Comparison of ENCODE assay signal across 17 cellular contexts in genomic region chr11:83713701-83714100, GRCh38.
DNase-seq lines count a peak whose midpoint lies in the region; ATAC-seq, FAIRE-seq and TF ChIP-seq lines count a peak whose summit lies in the region.
"Had no signal": no experiment of that assay in that cellular context is flagged by ENCODE, and none has a peak within 500 bp of the region (broad histone marks: within the 10 kb centered on the region; RNA-seq: fewer than 3 reads in every experiment).

No MANE protein-coding gene starts in this region.

- H2BK15ac ChIP-seq in mesenchymal stem cell (ENCODE audit: low read depth, poor library complexity, severe bottlenecking), result no peak overlapping the region

- no peaks in the 10 kb centered on the region for H3K79me2 ChIP-seq in HepG2 (ENCODE audit: insufficient read depth, low read length)

- no peak overlapping the region for H3K27ac Mint-ChIP-seq in endothelial cell (ENCODE audit: unreplicated experiment)
- H3K27ac Mint-ChIP-seq: activated naive CD4-positive, alpha-beta T cell treated with anti-CD3 and anti-CD28 coated beads, Interleukin-2, amount 50 U/mL, for 24 hours; stimulated activated naive CD8-positive, alpha-beta T cell treated with anti-CD3 and anti-CD28 coated beads, Interleukin-15, amount 100 ng/mL, for 72 hours; T-helper 1 cell treated with Interleukin-12 subunit alpha and Interleukin-12 subunit beta and Interleukin-4 antibody, amounts not matched to agents 30 μg/mL and 1 μg/mL, for 36 hours had no signal

- no peak overlapping the region for H3K4me3 Mint-ChIP-seq in endothelial cell (ENCODE audit: unreplicated experiment)
- H3K4me3 Mint-ChIP-seq: activated naive CD4-positive, alpha-beta T cell treated with anti-CD3 and anti-CD28 coated beads, Interleukin-2, amount 50 U/mL, for 24 hours; stimulated activated naive CD8-positive, alpha-beta T cell treated with anti-CD3 and anti-CD28 coated beads, Interleukin-15, amount 100 ng/mL, for 72 hours; T-helper 1 cell treated with Interleukin-12 subunit alpha and Interleukin-12 subunit beta and Interleukin-4 antibody, amounts not matched to agents 30 μg/mL and 1 μg/mL, for 36 hours had no signal

- POLR2A ChIA-PET in HepG2 (lab: Yijun Ruan, JAX), result no interaction called here

- peaks cover 0 to 32% (median 2%) of the 10 kb centered on the region in 4 donors for H3K4me1 ChIP-seq in right lobe of liver
- H3K4me1 ChIP-seq in HepG2 (ENCODE audit: insufficient read depth, low read length), result peaks cover 7% of the 10 kb centered on the region; the same call in 1 of the 2 replicates
- H3K4me1 ChIP-seq in mesenchymal stem cell (ENCODE audit: control insufficient read depth, insufficient read depth, low read depth, low read length), result no peaks in the 10 kb centered on the region
- H3K4me1 ChIP-seq: spleen had no signal

- no peaks in the 10 kb centered on the region for H3K9me3 Mint-ChIP-seq in endothelial cell (ENCODE audit: unreplicated experiment)
- H3K9me3 Mint-ChIP-seq: activated naive CD4-positive, alpha-beta T cell treated with anti-CD3 and anti-CD28 coated beads, Interleukin-2, amount 50 U/mL, for 24 hours; stimulated activated naive CD8-positive, alpha-beta T cell treated with anti-CD3 and anti-CD28 coated beads, Interleukin-15, amount 100 ng/mL, for 72 hours; T-helper 1 cell treated with Interleukin-12 subunit alpha and Interleukin-12 subunit beta and Interleukin-4 antibody, amounts not matched to agents 30 μg/mL and 1 μg/mL, for 36 hours had no signal

- H3K79me1 ChIP-seq in mesenchymal stem cell (replicated peaks; ENCODE audit: low read length, poor library complexity, severe bottlenecking), result no peaks in the 10 kb centered on the region

- in situ Hi-C loops in HepG2 (cut with HindIII; ENCODE audit: extremely low pct_ligation_motif_present, low pct_unique_long_range_greater_than_20kb), result loop anchor here (10.0 kb wide), 1 partner anchor 419 kb away; no protein-coding TSS in a partner anchor

- no peak overlapping the region for H2BK12ac ChIP-seq in mesenchymal stem cell (ENCODE audit: low read length in 2 of 2)

- no peaks in the 10 kb centered on the region for H3K27me3 ChIP-seq in right lobe of liver
- H3K27me3 ChIP-seq in HepG2 (ENCODE audit: control insufficient read depth in 1 of 2, insufficient read depth in 2 of 2, low read length in 2 of 2), result no peaks in the 10 kb centered on the region
- no peaks in the 10 kb centered on the region for H3K27me3 ChIP-seq in bronchial epithelial cell (ENCODE audit: control insufficient read depth, insufficient read depth, low read length)
- no peaks in the 10 kb centered on the region for H3K27me3 ChIP-seq in mesenchymal stem cell (ENCODE audit: control insufficient read depth in 1 of 2, insufficient read depth in 1 of 2, low read length in 2 of 2)
- H3K27me3 ChIP-seq: spleen had no signal

- no peak overlapping the region for H3K4ac ChIP-seq in mesenchymal stem cell (ENCODE audit: low read depth in 1 of 2, low read length in 2 of 2)

- no peak overlapping the region for H2BK5ac ChIP-seq in mesenchymal stem cell (ENCODE audit: low read depth, low read length, poor library complexity, severe bottlenecking)

- no peaks in the 10 kb centered on the region for H3K9me3 ChIP-seq in right lobe of liver
- H3K9me3 ChIP-seq in HepG2 (ENCODE audit: low read length), result no peaks in the 10 kb centered on the region
- H3K9me3 ChIP-seq in mesenchymal stem cell (ENCODE audit: control insufficient read depth, low read length), result no peaks in the 10 kb centered on the region
- H3K9me3 ChIP-seq: spleen had no signal

- H4K20me1 ChIP-seq in HepG2 (ENCODE audit: insufficient read depth, low read length), result no peaks in the 10 kb centered on the region

- H3K9ac ChIP-seq in HepG2 (ENCODE audit: insufficient read depth, low read depth, low read length) (no peak overlapping the region), mesenchymal stem cell (ENCODE audit: low read length) (no peak overlapping the region)

- FAIRE-seq in HepG2 (lab: Jason Lieb, UNC), result no peak
- FAIRE-seq in bronchial epithelial cell (lab: Jason Lieb, UNC), result no peak
- FAIRE-seq: colon had no signal

- no peaks in the 10 kb centered on the region for H3K4me1 Mint-ChIP-seq in endothelial cell (ENCODE audit: unreplicated experiment)
- H3K4me1 Mint-ChIP-seq: activated naive CD4-positive, alpha-beta T cell treated with anti-CD3 and anti-CD28 coated beads, Interleukin-2, amount 50 U/mL, for 24 hours; stimulated activated naive CD8-positive, alpha-beta T cell treated with anti-CD3 and anti-CD28 coated beads, Interleukin-15, amount 100 ng/mL, for 72 hours had no signal

- no peak overlapping the region for H2BK120ac ChIP-seq in mesenchymal stem cell (ENCODE audit: low read depth, low read length)

- no peak for TF ChIP-seq CTCF in right lobe of liver (IDR thresholded peaks at IDR 0.05)
- TF ChIP-seq CTCF in HepG2 (CRISPR knock-in tag; IDR thresholded peaks at IDR 0.05), result no peak
- TF ChIP-seq CTCF in bronchial epithelial cell (IDR thresholded peaks at IDR 0.05; ENCODE audit: insufficient read depth, low read length, severe bottlenecking), result no peak
- no peak for TF ChIP-seq CTCF in endothelial cell (IDR thresholded peaks at IDR 0.05; ENCODE audit: unreplicated experiment)

- H2AK5ac ChIP-seq in mesenchymal stem cell (ENCODE audit: low read length, severe bottlenecking), result no peak overlapping the region

- H2AFZ ChIP-seq in HepG2 (ENCODE audit: low read length) (no peak overlapping the region), mesenchymal stem cell (ENCODE audit: low read depth, low read length) (no peak overlapping the region)

- H3K23ac ChIP-seq in mesenchymal stem cell (ENCODE audit: low read length in 2 of 2), result no peak overlapping the region

- no peaks in the 10 kb centered on the region for H3K36me3 ChIP-seq in right lobe of liver
- H3K36me3 ChIP-seq in HepG2 (replicated peaks in 1 of 2; ENCODE audit: control insufficient read depth in 1 of 2, insufficient read depth in 2 of 2, low read length in 2 of 2), result no peaks in the 10 kb centered on the region
- no peaks in the 10 kb centered on the region for H3K36me3 ChIP-seq in bronchial epithelial cell (ENCODE audit: control insufficient read depth, insufficient read depth, low read length)
- H3K36me3 ChIP-seq in mesenchymal stem cell (ENCODE audit: control insufficient read depth in 1 of 2, insufficient read depth in 2 of 2, low read depth in 1 of 2, low read length in 2 of 2), result no peaks in the 10 kb centered on the region
- H3K36me3 ChIP-seq: spleen had no signal

- 41% methylated on average over 2 of the region's 2 CpGs for WGBS in right lobe of liver (ENCODE audit: insufficient coverage, low coverage, low lambda C conversion rate, missing lambda C conversion rate)
- WGBS in HepG2 (ENCODE audit: low lambda C conversion rate), result 38% methylated on average over 2 of the region's 2 CpGs
- 93% methylated on average over 2 of the region's 2 CpGs for WGBS in mesenchymal stem cell

- TF ChIP-seq RAD21 in HepG2 (CRISPR knock-in tag; IDR thresholded peaks at IDR 0.05), result no peak

- TF ChIP-seq EP300 in HepG2 (IDR thresholded peaks at IDR 0.05; ENCODE audit: low read depth in 2 of 2, low read length in 2 of 2) (no peak), HepG2 (CRISPR knock-in tag; IDR thresholded peaks at IDR 0.05; ENCODE audit: borderline replicate concordance) (no peak)

- H4K8ac ChIP-seq in mesenchymal stem cell (ENCODE audit: low read length), result no peak overlapping the region

- CTCF ChIA-PET in HepG2 (lab: Yijun Ruan, JAX; ENCODE audit: low intra/inter-chr PET ratio, low total read pairs), result no interaction called here

- TF ChIP-seq POLR2A in right lobe of liver (IDR thresholded peaks at IDR 0.05) (no peak), HepG2 (IDR thresholded peaks at IDR 0.05; ENCODE audit: insufficient read depth in 1 of 2, low read depth in 2 of 2, low read length in 2 of 2) (no peak)

- DNase-seq in right lobe of liver (peak in 2 of 3 donors; percentile 31 to 58), HepG2 (ENCODE audit: low spot score) (no peak), bronchial epithelial cell (ENCODE audit: low read depth) (peak; percentile 17), mesenchymal stem cell (peak; percentile 30), NCI-H2029 (lab: John Stamatoyannopoulos, UW) (no peak), T1000 (lab: John Stamatoyannopoulos, UW) (no peak), endothelial cell (ENCODE audit: low spot score) (no peak), Kasumi-1 (lab: John Stamatoyannopoulos, UW) (no peak)
- DNase-seq: activated CD4-positive, alpha-beta T cell treated with anti-CD3 and anti-CD28 coated beads for 1 hour; HCEC 1CT; NCI-H1436 treated with DMSO at 0.1 percent for 48 hours; NCI-H82; spleen; stimulated activated naive CD8-positive, alpha-beta T cell treated with anti-CD3 and anti-CD28 coated beads, Interleukin-15, amount 100 ng/mL, for 72 hours had no signal

- no peaks in the 10 kb centered on the region for H3K36me3 Mint-ChIP-seq in endothelial cell (ENCODE audit: low read depth, unreplicated experiment)
- H3K36me3 Mint-ChIP-seq: activated naive CD4-positive, alpha-beta T cell treated with anti-CD3 and anti-CD28 coated beads, Interleukin-2, amount 50 U/mL, for 24 hours had no signal

- no peak overlapping the region for H4K91ac ChIP-seq in mesenchymal stem cell (ENCODE audit: low read length)

- H3K18ac ChIP-seq in mesenchymal stem cell (ENCODE audit: low read depth in 1 of 2, low read length in 2 of 2), result no peak overlapping the region

- BruUV-seq in HepG2 (replicated peaks; lab: Mats Ljungman, UMichigan), result no TSS peak

- H3K27ac ChIP-seq in right lobe of liver (no peak overlapping the region), HepG2 (ENCODE audit: extremely low read length, insufficient read depth, low read length) (no peak overlapping the region), mesenchymal stem cell (ENCODE audit: low read length, poor library complexity, severe bottlenecking) (no peak overlapping the region)
- H3K27ac ChIP-seq: spleen had no signal

- intact Hi-C loops in right lobe of liver (cut with DNase I) (no loop called here), HepG2 (cut with micrococcal nuclease; ENCODE audit: unreplicated experiment) (no loop called here)

- H3K27me3 Mint-ChIP-seq in endothelial cell (ENCODE audit: unreplicated experiment), result no peaks in the 10 kb centered on the region
- H3K27me3 Mint-ChIP-seq: activated naive CD4-positive, alpha-beta T cell treated with anti-CD3 and anti-CD28 coated beads, Interleukin-2, amount 50 U/mL, for 24 hours; stimulated activated naive CD8-positive, alpha-beta T cell treated with anti-CD3 and anti-CD28 coated beads, Interleukin-15, amount 100 ng/mL, for 72 hours had no signal

- H3K4me3 ChIP-seq in right lobe of liver (no peak overlapping the region), HepG2 (replicated peaks in 1 of 3; ENCODE audit: insufficient read depth in 1 of 3, low read depth in 2 of 3, low read length in 3 of 3) (no peak overlapping the region), bronchial epithelial cell (ENCODE audit: low read depth, low read length) (no peak overlapping the region), mesenchymal stem cell (ENCODE audit: insufficient read depth in 1 of 2, low read depth in 1 of 2, low read length in 2 of 2) (no peak overlapping the region)
- H3K4me3 ChIP-seq: spleen had no signal

- ATAC-seq in right lobe of liver (peak; percentile 42 to 71 (median 53)), HepG2 (no peak)
- ATAC-seq: stimulated activated naive CD8-positive, alpha-beta T cell treated with anti-CD3 and anti-CD28 coated beads, Interleukin-15, amount 100 ng/mL, for 72 hours had no signal

- H3K14ac ChIP-seq in mesenchymal stem cell (ENCODE audit: low read length in 2 of 2), result no peak overlapping the region

- H3K4me2 ChIP-seq in HepG2 (ENCODE audit: low read depth, low read length) (no peak overlapping the region), mesenchymal stem cell (ENCODE audit: low read length, poor library complexity, severe bottlenecking) (no peak overlapping the region)

Comparison
In these comparisons a context has a peak if more than half of its experiments do, and no peak if none do; other contexts are left out.
1. DNase-seq: peak in right lobe of liver (2 of 3), bronchial epithelial cell (single experiment) and mesenchymal stem cell (single experiment); none in HepG2 (single experiment), NCI-H2029 (single experiment), T1000 (single experiment), endothelial cell (single experiment) and Kasumi-1 (0 of 2).